ENCODE assay signal across 1 cellular context in genomic region chr3:64023187-64023860, GRCh38.
TF ChIP-seq lines count a peak whose summit lies in the region.

TSS of gene PSMD6 (minus strand) at chr3:64023494. CDS start at chr3:64023419, 75 bp downstream.

TF ChIP-seq in HCT116, 20 proteins besides CTCF, POLR2A, EP300 and RAD21 (continued from another document):
- TF ChIP-seq ATF3 (IDR thresholded peaks at IDR 0.05): no peak
- no peak for TF ChIP-seq EZH2 (IDR thresholded peaks at IDR 0.05)
- TF ChIP-seq EZH2phosphoT487 (IDR thresholded peaks at IDR 0.05; ENCODE audit: borderline replicate concordance): no peak
- TF ChIP-seq CEBPB (IDR thresholded peaks at IDR 0.05; ENCODE audit: low read depth): no peak
- no peak for TF ChIP-seq ZNF274 (IDR thresholded peaks at IDR 0.05; ENCODE audit: low read depth, low read length)
- TF ChIP-seq POLR2AphosphoS5 (IDR thresholded peaks at IDR 0.05; ENCODE audit: low read depth, low read length): peak; percentile 83
- TF ChIP-seq ZFX (IDR thresholded peaks at IDR 0.05): peak; percentile 98
